ENCODE assay signal across 8 cellular contexts in genomic region chr3:105866656-105867653, GRCh38. TPM values are rescaled to one million over a fixed set of nuclear protein-coding genes. Genes with fewer than 3 reads are reported as not detected.
DNase-seq lines count a peak whose midpoint lies in the region; ATAC-seq, FAIRE-seq and TF ChIP-seq lines count a peak whose summit lies in the region.

No MANE protein-coding gene starts in this region.

- H3K27ac Mint-ChIP-seq in MCF 10A (ENCODE audit: low read depth, unreplicated experiment) (peak overlapping the region; percentile 97), memory B cell (peak overlapping the region; percentile 90)

- H3K4me3 ChIP-seq in SK-N-SH (ENCODE audit: low read depth in 2 of 2, low read length in 1 of 2): peak overlapping the region; percentile 84 to 96
- H3K4me3 ChIP-seq in MM.1S (ENCODE audit: low read length): peak overlapping the region; percentile 18; the same call in 1 of the 2 replicates
- peak overlapping the region; percentile 61 to 94 for H3K4me3 ChIP-seq in aorta (ENCODE audit: low read length in 2 of 2)

- TF ChIP-seq CTCF in SK-N-SH (IDR thresholded peaks at IDR 0.05): no peak
- no peak for TF ChIP-seq CTCF in MM.1S (IDR thresholded peaks at IDR 0.05; ENCODE audit: low read length)
- no peak for TF ChIP-seq CTCF in MCF 10A (IDR thresholded peaks at IDR 0.05; ENCODE audit: unreplicated experiment)

- DNase-seq in SK-N-SH (no peak), H54 (ENCODE audit: insufficient read length, low spot score) (no peak), MM.1S (peak; percentile 74), MCF 10A (ENCODE audit: unreplicated experiment) (peak; percentile 17), memory B cell (ENCODE audit: low spot score in 2 of 2) (no peak), aorta (no peak)
- no peak for DNase-seq in effector CD4-positive, alpha-beta T cell

- H3K9ac ChIP-seq in SK-N-SH (peak overlapping the region; percentile 92), MM.1S (ENCODE audit: low read length) (no peak overlapping the region)

- H4K20me1 ChIP-seq in SK-N-SH (ENCODE audit: insufficient read depth) (peaks cover 5% of the 10 kb centered on the region), MM.1S (ENCODE audit: insufficient read depth, low read length) (0 out of 2 replicates have a peak, but pooled peaks cover 4% of the 10 kb centered on the region)

- H2AFZ ChIP-seq in SK-N-SH (ENCODE audit: low read depth) (peak overlapping the region; percentile 4; the same call in 1 of the 2 replicates), MM.1S (ENCODE audit: low read length) (no peak overlapping the region)

- H3K27me3 Mint-ChIP-seq in MCF 10A (ENCODE audit: insufficient read depth, unreplicated experiment) (no peaks in the 10 kb centered on the region), memory B cell (no peaks in the 10 kb centered on the region)

- no TSS peak for BruUV-seq in MCF 10A (replicated peaks; lab: Mats Ljungman, UMichigan)

- H3K36me3 Mint-ChIP-seq in MCF 10A (ENCODE audit: insufficient read depth, unreplicated experiment): no peaks in the 10 kb centered on the region
- H3K36me3 Mint-ChIP-seq in memory B cell: peaks cover 7% of the 10 kb centered on the region

- H3K79me2 ChIP-seq in SK-N-SH (ENCODE audit: insufficient read depth) (peaks cover 66% of the 10 kb centered on the region), MM.1S (ENCODE audit: low read length) (no peaks in the 10 kb centered on the region)

- H3K27ac ChIP-seq in SK-N-SH (ENCODE audit: low read depth in 2 of 2, low read length in 1 of 2): peak overlapping the region in 1 of 2 experiments; percentile 94; a peak in 2 of 4 replicates
- H3K27ac ChIP-seq in MM.1S (ENCODE audit: low read length): no peak overlapping the region
- H3K27ac ChIP-seq in aorta (ENCODE audit: low read depth in 1 of 2, low read length in 2 of 2): no peak overlapping the region

- CTCF ChIA-PET in SK-N-SH (lab: Yijun Ruan, JAX) (interaction anchor here (1.5 to 1.8 kb wide), 3 partner anchors 17 to 743 kb away, joined by 5 to 6 read pairs (median 6); no protein-coding TSS in a partner anchor), MCF 10A (lab: Yijun Ruan, JAX) (interaction anchor here (0.5 to 0.8 kb wide), 3 partner anchors 40 to 992 kb away, joined by 3 to 4 read pairs (median 3); no protein-coding TSS in a partner anchor)

- POLR2A ChIA-PET in SK-N-SH (lab: Yijun Ruan, JAX): no interaction called here
- POLR2A ChIA-PET in MCF 10A (lab: Yijun Ruan, JAX): interaction anchor here (0.7 to 3.1 kb wide), 18 partner anchors 10 to 742 kb away, joined by 3 to 21 read pairs (median 4); no protein-coding TSS in a partner anchor

- TF ChIP-seq RAD21 in SK-N-SH (IDR thresholded peaks at IDR 0.05; ENCODE audit: low read length): no peak

- H3K9me3 ChIP-seq in SK-N-SH: no peaks in the 10 kb centered on the region
- no peaks in the 10 kb centered on the region for H3K9me3 ChIP-seq in MM.1S (replicated peaks; ENCODE audit: insufficient read depth, low read length)
- no peaks in the 10 kb centered on the region for H3K9me3 ChIP-seq in aorta (ENCODE audit: control insufficient read depth, low read length)

- TF ChIP-seq POLR2A in H54 (IDR thresholded peaks at IDR 0.05; ENCODE audit: low read depth, low read length): no peak

- intact Hi-C loops in MCF 10A (cut with micrococcal nuclease) (loop anchor here (5.0 to 10.0 kb wide), 7 partner anchors 75 to 1198 kb away; no protein-coding TSS in a partner anchor), aorta (cut with DNase I) (loop anchor here (5.0 to 10.0 kb wide), 2 partner anchors 40 to 258 kb away; no protein-coding TSS in a partner anchor)

- H3K9me2 ChIP-seq in SK-N-SH (no peaks in the 10 kb centered on the region), MM.1S (replicated peaks; ENCODE audit: insufficient read depth, low read length) (no peaks in the 10 kb centered on the region)

- no peaks in the 10 kb centered on the region for H3K27me3 ChIP-seq in SK-N-SH (ENCODE audit: insufficient read depth)
- H3K27me3 ChIP-seq in MM.1S (replicated peaks; ENCODE audit: insufficient read depth, low read length): peaks cover 49% of the 10 kb centered on the region
- no peaks in the 10 kb centered on the region for H3K27me3 ChIP-seq in aorta (ENCODE audit: control insufficient read depth in 1 of 2, insufficient read depth in 2 of 2, low read length in 1 of 2)

- 34% methylated on average over 9 of the region's 9 CpGs for WGBS in SK-N-SH (ENCODE audit: low lambda C conversion rate)
- WGBS in aorta, 2 donors: 46 to 55% methylated on average over 9 of the region's 9 CpGs

- H3K4me1 ChIP-seq in SK-N-SH (ENCODE audit: control insufficient read depth in 1 of 2, insufficient read depth in 2 of 2, low read depth in 1 of 2, low read length in 1 of 2): peaks cover 7 to 12% of the 10 kb centered on the region in 2 experiments; a peak in 3 of 4 replicates
- H3K4me1 ChIP-seq in MM.1S (ENCODE audit: low read length): peaks cover 24% of the 10 kb centered on the region
- H3K4me1 ChIP-seq in aorta (ENCODE audit: control insufficient read depth in 1 of 2, insufficient read depth in 2 of 2, low read length in 2 of 2): peaks cover 3 to 4% of the 10 kb centered on the region in 2 donors

- no peak for ATAC-seq in SK-N-SH treated with all-trans-retinoic acid at 6 μM for 48 hours
- ATAC-seq in memory B cell (ENCODE audit: low read depth): no peak
- ATAC-seq in aorta (ENCODE audit: low FRiP score): no peak

- peak; percentile 66 for FAIRE-seq in H54 (lab: Jason Lieb, UNC)

- H3K36me3 ChIP-seq in SK-N-SH (replicated peaks in 1 of 2; ENCODE audit: control insufficient read depth in 1 of 2, insufficient read depth in 2 of 2, low read length in 1 of 2): peaks cover 16 to 37% of the 10 kb centered on the region in 2 experiments
- H3K36me3 ChIP-seq in MM.1S (replicated peaks; ENCODE audit: insufficient read depth, low read length): no peaks in the 10 kb centered on the region
- no peaks in the 10 kb centered on the region for H3K36me3 ChIP-seq in aorta (ENCODE audit: control insufficient read depth in 1 of 2, insufficient read depth in 2 of 2, low read length in 1 of 2)

- no peaks in the 10 kb centered on the region for H3K9me3 Mint-ChIP-seq in MCF 10A (ENCODE audit: unreplicated experiment)
- no peaks in the 10 kb centered on the region for H3K9me3 Mint-ChIP-seq in memory B cell

- H3K4me1 Mint-ChIP-seq in MCF 10A (ENCODE audit: insufficient read depth, unreplicated experiment) (peaks cover 35% of the 10 kb centered on the region), memory B cell (peaks cover 30% of the 10 kb centered on the region)

- TF ChIP-seq EP300 in SK-N-SH (IDR thresholded peaks at IDR 0.05; ENCODE audit: borderline replicate concordance in 1 of 2, low read depth in 1 of 2, low read length in 1 of 2): no peak

- H3K4me2 ChIP-seq in SK-N-SH (peak overlapping the region; percentile 82), MM.1S (ENCODE audit: low read depth, low read length) (peak overlapping the region; percentile 44)

- H3F3A ChIP-seq in SK-N-SH (replicated peaks; ENCODE audit: insufficient read depth): no peaks in the 10 kb centered on the region
- H3F3A ChIP-seq in MM.1S (ENCODE audit: insufficient read depth, low read length): peaks cover 14% of the 10 kb centered on the region

- peak overlapping the region; percentile 92 for H3K4me3 Mint-ChIP-seq in MCF 10A (ENCODE audit: unreplicated experiment)
- peak overlapping the region; percentile 96 for H3K4me3 Mint-ChIP-seq in memory B cell

TF ChIP-seq in SK-N-SH, 30 proteins besides CTCF, POLR2A, EP300 and RAD21 (continues in another document):
- TF ChIP-seq SIN3A (IDR thresholded peaks at IDR 0.05; ENCODE audit: borderline replicate concordance, low read depth, low read length) (no peak), TEAD4 (IDR thresholded peaks at IDR 0.05; ENCODE audit: borderline replicate concordance, insufficient read depth) (no peak), USF2 (IDR thresholded peaks at IDR 0.05; ENCODE audit: borderline replicate concordance, low read depth, low read length) (no peak), RCOR1 (IDR thresholded peaks at IDR 0.05; ENCODE audit: low read length) (no peak), SMC3 (IDR thresholded peaks at IDR 0.05; ENCODE audit: low read depth, low read length) (no peak)

TF ChIP-seq in SK-N-SH treated with all-trans-retinoic acid at 6 μM for 48 hours, 23 proteins besides CTCF, POLR2A, EP300 and RAD21 (continues in another document):
- no peak for TF ChIP-seq CSRNP3 (CRISPR knock-in tag; IDR thresholded peaks at IDR 0.05)
- TF ChIP-seq ZFP3 (CRISPR knock-in tag; IDR thresholded peaks at IDR 0.05): no peak
- no peak for TF ChIP-seq ZFP30 (CRISPR knock-in tag; IDR thresholded peaks at IDR 0.05)
- no peak for TF ChIP-seq ZNF70 (CRISPR knock-in tag; IDR thresholded peaks at IDR 0.05)
- TF ChIP-seq SNAI2 (CRISPR knock-in tag; IDR thresholded peaks at IDR 0.05): no peak

RNA-seq across cellular contexts. Expression of gene CBLB, which starts 1.9 kb away (rescaled TPM):
- polyA plus RNA-seq in SK-N-SH (2012; rRNA removed) (4.4 and 5.1 TPM in 2 replicates), aorta (10 to 100 TPM in 1 of 2 donors, 1 to 10 TPM in 1; 3.3 to 15.0 TPM)
- polyA plus RNA-seq in SK-N-SH (2012; cell fraction: cytosol; rRNA removed): 3.5 TPM in 2 replicates
- 13.9 and 16.6 TPM in 2 replicates for polyA plus RNA-seq in SK-N-SH (2012; cell fraction: nucleus; rRNA removed)
- total RNA-seq in MCF 10A (2022) (19.7 and 43.4 TPM in 2 replicates), aorta (100 to 1,000 TPM in 1 of 2 donors, 10 to 100 TPM in 1; 93.3 to 126 TPM)

Comparison
In these comparisons a context has a peak if more than half of its experiments do, and no peak if none do; other contexts are left out.
1. DNase-seq: peak in MM.1S (single experiment) and MCF 10A (single experiment); none in SK-N-SH (single experiment), H54 (single experiment), memory B cell (0 of 2), aorta (0 of 2) and effector CD4-positive, alpha-beta T cell (single experiment).
2. H3K4me3 ChIP-seq: peak in every context shown above with its lines; median percentile 90 in SK-N-SH; 78 in aorta; 18 in MM.1S.